In the genomic region with DNA sequence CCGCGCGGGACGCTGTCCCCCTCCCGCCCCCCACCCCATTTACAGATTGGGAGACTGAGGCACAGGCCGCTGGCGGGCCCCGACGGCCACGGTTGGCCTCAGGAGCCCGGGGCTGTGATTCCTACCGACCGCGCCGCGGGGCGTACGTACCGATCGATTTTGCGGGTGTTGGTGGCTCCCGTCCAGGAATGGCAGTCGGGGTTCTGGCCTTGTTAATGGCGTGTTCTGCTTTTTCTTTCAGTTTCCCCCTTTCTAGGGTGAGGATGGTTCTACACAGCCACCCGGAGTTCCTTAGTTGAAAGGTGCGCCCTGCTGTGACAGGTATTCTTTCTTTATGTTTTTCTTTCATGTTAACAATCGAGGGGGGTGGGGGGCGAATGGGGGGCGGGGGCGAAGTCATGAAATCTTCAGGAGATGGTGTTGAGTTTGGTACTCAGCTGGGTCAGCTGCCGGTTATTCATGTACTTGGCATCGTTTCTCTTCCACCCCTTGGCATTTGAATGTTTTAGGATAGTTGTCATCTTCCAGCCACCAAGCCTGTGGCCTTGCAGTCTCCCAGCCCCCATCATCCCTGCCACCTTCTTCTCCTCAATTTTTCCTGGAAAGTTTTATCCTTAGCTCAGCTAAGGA, we compare ENCODE assay signal across 8 cellular contexts. TPM values are rescaled to one million over a fixed set of nuclear protein-coding genes. Genes with fewer than 3 reads are reported as not detected.
A peak's percentile ranks its signal among the peaks of the same experiment; 100 is the strongest.
DNase-seq lines count a peak whose midpoint lies in the region; ATAC-seq and TF ChIP-seq lines count a peak whose summit lies in the region.

No MANE protein-coding gene starts in this region.

- 0 to 1% (median 1%) methylated on average over 23 to 32 of the region's 32 CpGs for WGBS in psoas muscle, 3 donors

- no peaks in the 10 kb centered on the region for H3K79me2 ChIP-seq in PC-9 (ENCODE audit: low read depth)

- no peaks in the 10 kb centered on the region for H3K9me3 ChIP-seq in PC-9 (ENCODE audit: insufficient read depth, low read depth)
- no peaks in the 10 kb centered on the region for H3K9me3 ChIP-seq in psoas muscle

- peak; percentile 12 for DNase-seq in NCI-H82 (lab: John Stamatoyannopoulos, UW)
- DNase-seq in NCI-H82 treated with DMSO at 0.1 percent for 48 hours (lab: John Stamatoyannopoulos, UW; ENCODE audit: unreplicated experiment): no peak
- DNase-seq in PC-9: no peak
- peak; percentile 62 for DNase-seq in activated naive CD8-positive, alpha-beta T cell treated with anti-CD3 and anti-CD28 coated beads for 36 hours
- DNase-seq in left cardiac atrium: peak; percentile 41
- DNase-seq in psoas muscle: peak; percentile 27 to 68
- no peak for DNase-seq in NCI-H510A treated with DMSO at 0.1 percent for 48 hours (lab: John Stamatoyannopoulos, UW)
- DNase-seq in KG1 (lab: John Stamatoyannopoulos, UW): no peak

- peak overlapping the region; percentile 95 for H2AFZ ChIP-seq in PC-9

- no peaks in the 10 kb centered on the region for H3K36me3 ChIP-seq in PC-9 (ENCODE audit: low read depth)
- peaks cover 0 to 18% of the 10 kb centered on the region in 2 donors for H3K36me3 ChIP-seq in psoas muscle (ENCODE audit: insufficient read depth in 1 of 2, low read depth in 1 of 2)

- peaks cover 24% of the 10 kb centered on the region for H3F3A ChIP-seq in PC-9 (ENCODE audit: insufficient read depth, low read depth)

- H3K9me3 Mint-ChIP-seq in activated naive CD8-positive, alpha-beta T cell treated with anti-CD3 and anti-CD28 coated beads for 36 hours: no peaks in the 10 kb centered on the region

- no peak overlapping the region for H3K27ac ChIP-seq in PC-9
- H3K27ac ChIP-seq in psoas muscle: peak overlapping the region; percentile 94

- CTCF ChIA-PET in PC-9 (lab: Charles Lee): no interaction called here

- no peaks in the 10 kb centered on the region for H4K20me1 ChIP-seq in PC-9 (ENCODE audit: insufficient read depth)

- POLR2A ChIA-PET in PC-9 (lab: Charles Lee; ENCODE audit: unreplicated experiment): no interaction called here

- no peaks in the 10 kb centered on the region; the same call in 1 of the 2 replicates for H3K27me3 ChIP-seq in PC-9 (ENCODE audit: insufficient read depth, low read depth)
- no peaks in the 10 kb centered on the region for H3K27me3 ChIP-seq in psoas muscle (ENCODE audit: insufficient read depth in 3 of 3, low read length in 2 of 3)

- TF ChIP-seq CTCF in PC-9 (conservative IDR thresholded peaks at IDR 0.05) (no peak), psoas muscle (IDR thresholded peaks at IDR 0.05) (no peak)

- H3K27ac Mint-ChIP-seq in activated naive CD8-positive, alpha-beta T cell treated with anti-CD3 and anti-CD28 coated beads for 36 hours: peak overlapping the region; percentile 95

- H3K4me1 ChIP-seq in PC-9 (replicated peaks; ENCODE audit: insufficient read depth) (peaks cover 34% of the 10 kb centered on the region), psoas muscle (peaks cover 27% of the 10 kb centered on the region)

- intact Hi-C loops in PC-9 (cut with micrococcal nuclease; ENCODE audit: unreplicated experiment) (loop anchor here (10.0 kb wide), 1 partner anchor 198 kb away; the partner anchor contains the start of gene NKD1), left cardiac atrium (cut with DNase I) (no loop called here), psoas muscle (cut with DNase I) (loop anchor here (5.0 to 10.0 kb wide), 3 partner anchors 65 to 378 kb away; partner anchors contain the start of gene BRD7 (in 2 of the 2))

- no TSS peak for BruUV-seq in PC-9 (replicated peaks; lab: Mats Ljungman, UMichigan)

- H3K9me2 ChIP-seq in PC-9 (ENCODE audit: insufficient read depth): no peaks in the 10 kb centered on the region; the same call in 1 of the 2 replicates

- peak overlapping the region; percentile 92 for H3K4me2 ChIP-seq in PC-9

- no peak for ATAC-seq in left cardiac atrium
- ATAC-seq in psoas muscle: peak in 1 of 4 donors; percentile 36

- no peaks in the 10 kb centered on the region for H3K27me3 Mint-ChIP-seq in activated naive CD8-positive, alpha-beta T cell treated with anti-CD3 and anti-CD28 coated beads for 36 hours

- peak overlapping the region; percentile 95 for H3K4me3 Mint-ChIP-seq in activated naive CD8-positive, alpha-beta T cell treated with anti-CD3 and anti-CD28 coated beads for 36 hours

- H3K36me3 Mint-ChIP-seq in activated naive CD8-positive, alpha-beta T cell treated with anti-CD3 and anti-CD28 coated beads for 36 hours: peaks cover 23% of the 10 kb centered on the region

- H3K4me3 ChIP-seq in PC-9: peak overlapping the region; percentile 89
- H3K4me3 ChIP-seq in psoas muscle: peak overlapping the region; percentile 90

- peaks cover 48% of the 10 kb centered on the region for H3K4me1 Mint-ChIP-seq in activated naive CD8-positive, alpha-beta T cell treated with anti-CD3 and anti-CD28 coated beads for 36 hours

RNA-seq across cellular contexts. Expression of gene CYLD, which starts 0.8 kb away (rescaled TPM):
- total RNA-seq in PC-9 (2021) (12.6 and 19.0 TPM in 2 replicates), left cardiac atrium (10 to 100 TPM; 26.7 to 29.6 TPM), psoas muscle (100 to 1,000 TPM in 1 of 4 donors, 10 to 100 TPM in 3; 46.9 to 103 (median 61.9) TPM)
- 10 to 100 TPM; 94.3 to 97.9 TPM for total RNA-seq in activated naive CD8-positive, alpha-beta T cell treated with anti-CD3 and anti-CD28 coated beads for 36 hours
- 10 to 100 TPM; 20.1 to 64.1 (median 22.7) TPM for polyA plus RNA-seq in psoas muscle

RNA-seq across cellular contexts. Expression of gene NOD2, which starts 49.2 kb away (rescaled TPM):
- 0.70 and 0.75 TPM in 2 replicates for total RNA-seq in PC-9 (2021)
- total RNA-seq in activated naive CD8-positive, alpha-beta T cell treated with anti-CD3 and anti-CD28 coated beads for 36 hours: 1 to 10 TPM in 1 of 2 experiments, under 1 TPM in 1; 0.78 to 1.2 TPM
- 1 to 10 TPM; 1.3 to 1.4 TPM for total RNA-seq in left cardiac atrium
- total RNA-seq in psoas muscle: under 1 TPM; 0.21 to 0.74 (median 0.42) TPM
- under 1 TPM; 0.07 to 0.25 (median 0.21) TPM for polyA plus RNA-seq in psoas muscle

Comparison
In these comparisons a context has a peak if more than half of its experiments do, and no peak if none do; other contexts are left out.
1. DNase-seq: peak in NCI-H82 (single experiment), activated naive CD8-positive, alpha-beta T cell treated with anti-CD3 and anti-CD28 coated beads for 36 hours (single experiment), left cardiac atrium (single experiment) and psoas muscle (2 of 2); none in NCI-H82 treated with DMSO at 0.1 percent for 48 hours (single experiment), PC-9 (0 of 2), NCI-H510A treated with DMSO at 0.1 percent for 48 hours (single experiment) and KG1 (single experiment).
2. intact Hi-C loops: an anchor here in PC-9 (10.0 kb wide) and psoas muscle (5.0 to 10.0 kb wide); none called in left cardiac atrium.